ENCODE assay signal across 22 cellular contexts in genomic region chr22:34588893-34589545, GRCh38.
DNase-seq lines count a peak whose midpoint lies in the region; ATAC-seq, FAIRE-seq and TF ChIP-seq lines count a peak whose summit lies in the region.
"Had no signal": no experiment of that assay in that cellular context is flagged by ENCODE, and none has a peak within 500 bp of the region (broad histone marks: within the 10 kb centered on the region; RNA-seq: fewer than 3 reads in every experiment).

No MANE protein-coding gene starts in this region.

- H3F3A ChIP-seq in GM23338 (replicated peaks; ENCODE audit: low read depth), result no peaks in the 10 kb centered on the region

- no peak for FAIRE-seq in kidney (lab: Jason Lieb, UNC)
- FAIRE-seq: A204.1, HTR-8/SVneo, K562 had no signal

- no peak overlapping the region for H3K27ac Mint-ChIP-seq in GM23338
- H3K27ac Mint-ChIP-seq in CD8-positive, alpha-beta memory T cell, result no peak overlapping the region
- H3K27ac Mint-ChIP-seq: CD4-positive, alpha-beta T cell had no signal

- no peaks in the 10 kb centered on the region for H4K20me1 ChIP-seq in GM23338 (replicated peaks; ENCODE audit: insufficient read depth)
- H4K20me1 ChIP-seq: BLaER1 had no signal

- DNase-seq in GM23338 (ENCODE audit: low spot score) (peak; percentile 31), NCI-H2227 (lab: John Stamatoyannopoulos, UW; ENCODE audit: unreplicated experiment) (peak; percentile 13), esophagus muscularis mucosa (ENCODE audit: extremely low spot score) (peak; percentile 85), kidney (peak; percentile 71), lower lobe of right lung (no peak), head of caudate nucleus (no peak), NCI-H1048 (lab: John Stamatoyannopoulos, UW) (no peak)
- DNase-seq in CD8-positive, alpha-beta memory T cell, result no peak
- DNase-seq: CD4-positive, alpha-beta T cell; COR-L47; DMS53; MG63; NCI-H2081 treated with DMSO at 0.1 percent for 48 hours; NCI-H526 treated with DMSO at 0.1 percent for 48 hours; PC-9; SJCRH30 had no signal

- TF ChIP-seq EP300 in esophagus muscularis mucosa (IDR thresholded peaks at IDR 0.05), result no peak

- 0 out of 3 replicates have a peak, but pooled peaks cover 4% of the 10 kb centered on the region for H3K36me3 Mint-ChIP-seq in GM23338 (ENCODE audit: low read depth)
- no peaks in the 10 kb centered on the region for H3K36me3 Mint-ChIP-seq in CD8-positive, alpha-beta memory T cell

- H2AFZ ChIP-seq in GM23338, result 0 out of 2 replicates have a peak overlapping the region, but pooled peaks have one; percentile 28
- H2AFZ ChIP-seq: PC-9 had no signal

- intact Hi-C loops in esophagus muscularis mucosa (cut with DNase I), result no loop called here
- intact Hi-C loops in kidney (cut with DNase I), result no loop called here
- intact Hi-C loops in lower lobe of right lung (cut with DNase I), result no loop called here
- intact Hi-C loops in head of caudate nucleus (cut with DNase I), result no loop called here

- no peak overlapping the region for H3K4me2 ChIP-seq in GM23338
- H3K4me2 ChIP-seq: BLaER1, PC-9 had no signal

- H3K9ac ChIP-seq in kidney (ENCODE audit: low read length in 2 of 2), result no peak overlapping the region
- H3K9ac ChIP-seq: BLaER1 had no signal

- ATAC-seq in GM23338 (no peak), lower lobe of right lung (no peak)
- ATAC-seq: K562, Right ventricle myocardium inferior, SK-N-SH treated with all-trans-retinoic acid at 6 μM for 48 hours had no signal

- no peak overlapping the region for H3K4me3 Mint-ChIP-seq in GM23338
- H3K4me3 Mint-ChIP-seq in CD8-positive, alpha-beta memory T cell, result no peak overlapping the region
- H3K4me3 Mint-ChIP-seq: CD4-positive, alpha-beta T cell had no signal

- peaks cover 3% of the 10 kb centered on the region for H3K27me3 Mint-ChIP-seq in GM23338 (ENCODE audit: insufficient read depth, low read depth, poor library complexity)
- no peaks in the 10 kb centered on the region for H3K27me3 Mint-ChIP-seq in CD8-positive, alpha-beta memory T cell
- H3K27me3 Mint-ChIP-seq: CD4-positive, alpha-beta T cell had no signal

- no peak for TF ChIP-seq POLR2A in esophagus muscularis mucosa (IDR thresholded peaks at IDR 0.05; ENCODE audit: low read depth)

- CTCF ChIA-PET in CD8-positive, alpha-beta memory T cell (lab: Charles Lee), result no interaction called here

- 0 out of 2 replicates have a peak, but pooled peaks cover 3% of the 10 kb centered on the region for H3K9me2 ChIP-seq in GM23338 (ENCODE audit: insufficient read depth)

- H3K4me3 ChIP-seq in GM23338 (no peak overlapping the region), esophagus muscularis mucosa (no peak overlapping the region), kidney (ENCODE audit: low read length in 2 of 2) (no peak overlapping the region), lower lobe of right lung (no peak overlapping the region)
- no peak overlapping the region for H3K4me3 ChIP-seq in CD8-positive, alpha-beta memory T cell (ENCODE audit: low read length)
- H3K4me3 ChIP-seq: BLaER1, K562, MG63, PC-9, SJCRH30 had no signal

- H3K4me1 Mint-ChIP-seq in GM23338, result peaks cover 2% of the 10 kb centered on the region; the same call in 1 of the 3 replicates
- H3K4me1 Mint-ChIP-seq in CD8-positive, alpha-beta memory T cell, result no peaks in the 10 kb centered on the region

- H3K36me3 ChIP-seq in GM23338 (ENCODE audit: insufficient read depth) (no peaks in the 10 kb centered on the region), esophagus muscularis mucosa (no peaks in the 10 kb centered on the region), kidney (ENCODE audit: control insufficient read depth in 1 of 2, insufficient read depth in 2 of 2, low read length in 2 of 2) (no peaks in the 10 kb centered on the region), lower lobe of right lung (no peaks in the 10 kb centered on the region)
- no peaks in the 10 kb centered on the region for H3K36me3 ChIP-seq in CD8-positive, alpha-beta memory T cell (ENCODE audit: insufficient read depth, low read length)
- H3K36me3 ChIP-seq: BLaER1, MG63, SJCRH30 had no signal

- peak in 1 of 2 experiments; percentile 34; a peak in 1 of 4 replicates for TF ChIP-seq CTCF in GM23338 (conservative IDR thresholded peaks at IDR 0.05; ENCODE audit: low read depth in 2 of 2)
- TF ChIP-seq CTCF in esophagus muscularis mucosa (IDR thresholded peaks at IDR 0.05), result no peak
- no peak for TF ChIP-seq CTCF in kidney (IDR thresholded peaks at IDR 0.05; ENCODE audit: borderline replicate concordance, extremely low read depth, insufficient read depth)
- TF ChIP-seq CTCF in lower lobe of right lung (IDR thresholded peaks at IDR 0.05), result no peak

- H3K79me2 ChIP-seq in GM23338 (replicated peaks; ENCODE audit: insufficient read depth), result no peaks in the 10 kb centered on the region

- H3K9me3 ChIP-seq in esophagus muscularis mucosa (peaks cover 0 to 4% (median 0%) of the 10 kb centered on the region in 4 donors), kidney (ENCODE audit: control insufficient read depth in 1 of 2, low read length in 2 of 2) (no peaks in the 10 kb centered on the region), lower lobe of right lung (no peaks in the 10 kb centered on the region)
- H3K9me3 ChIP-seq in CD8-positive, alpha-beta memory T cell (ENCODE audit: low read length), result no peaks in the 10 kb centered on the region
- H3K9me3 ChIP-seq: BLaER1, MG63, SJCRH30 had no signal

- WGBS in esophagus muscularis mucosa, result 89% methylated on average over 12 of the region's 24 CpGs

- H3K9me3 Mint-ChIP-seq in GM23338, result peaks cover 53% of the 10 kb centered on the region
- H3K9me3 Mint-ChIP-seq in CD8-positive, alpha-beta memory T cell, result peaks cover 0 to 6% (median 3%) of the 10 kb centered on the region in 5 donors
- H3K9me3 Mint-ChIP-seq: CD4-positive, alpha-beta T cell had no signal

- no peaks in the 10 kb centered on the region for H3K27me3 ChIP-seq in GM23338 (ENCODE audit: insufficient read depth)
- peaks cover 0 to 11% (median 0%) of the 10 kb centered on the region in 4 donors for H3K27me3 ChIP-seq in esophagus muscularis mucosa
- no peaks in the 10 kb centered on the region for H3K27me3 ChIP-seq in lower lobe of right lung (ENCODE audit: low read depth)
- H3K27me3 ChIP-seq in CD8-positive, alpha-beta memory T cell (ENCODE audit: insufficient read depth, low read length, poor library complexity, severe bottlenecking), result no peaks in the 10 kb centered on the region
- H3K27me3 ChIP-seq: BLaER1, MG63, SJCRH30 had no signal

- H3K4me1 ChIP-seq in GM23338 (ENCODE audit: insufficient read depth) (peaks cover 8% of the 10 kb centered on the region; the same call in 1 of the 2 replicates), esophagus muscularis mucosa (no peaks in the 10 kb centered on the region), kidney (ENCODE audit: control insufficient read depth in 1 of 2, insufficient read depth in 1 of 2, low read depth in 1 of 2, low read length in 2 of 2) (no peaks in the 10 kb centered on the region), lower lobe of right lung (no peaks in the 10 kb centered on the region)
- H3K4me1 ChIP-seq in CD8-positive, alpha-beta memory T cell (ENCODE audit: insufficient read depth, low read length), result no peaks in the 10 kb centered on the region
- H3K4me1 ChIP-seq: BLaER1, SJCRH30 had no signal

- H3K27ac ChIP-seq in GM23338 (ENCODE audit: low read depth) (no peak overlapping the region), esophagus muscularis mucosa (replicated peaks in 1 of 4) (no peak overlapping the region), kidney (ENCODE audit: low read depth in 2 of 2, low read length in 2 of 2) (no peak overlapping the region), lower lobe of right lung (no peak overlapping the region)
- no peak overlapping the region for H3K27ac ChIP-seq in CD8-positive, alpha-beta memory T cell (ENCODE audit: low read depth, low read length)
- H3K27ac ChIP-seq: BLaER1, PC-9, SJCRH30 had no signal

- POLR2A ChIA-PET in CD8-positive, alpha-beta memory T cell (lab: Charles Lee), result no interaction called here

TF ChIP-seq in GM23338, 12 proteins besides CTCF, POLR2A, EP300 and RAD21:
- no peak for TF ChIP-seq ZNF114 (CRISPR knock-in tag; IDR thresholded peaks at IDR 0.05)
- TF ChIP-seq ZNF331 (CRISPR knock-in tag; IDR thresholded peaks at IDR 0.05; ENCODE audit: low read depth), result no peak

Comparison
In these comparisons a context has a peak if more than half of its experiments do, and no peak if none do; other contexts are left out.
1. DNase-seq: peak in GM23338 (single experiment), NCI-H2227 (single experiment), esophagus muscularis mucosa (single experiment) and kidney (single experiment); none in lower lobe of right lung (single experiment), head of caudate nucleus (0 of 42), NCI-H1048 (single experiment) and CD8-positive, alpha-beta memory T cell (0 of 5).